Comparison of ENCODE assay signal across 8 cellular contexts in genomic region chr2:112121682-112122254, GRCh38.
DNase-seq lines count a peak whose midpoint lies in the region; ATAC-seq and TF ChIP-seq lines count a peak whose summit lies in the region.

No MANE protein-coding gene starts in this region.

- ATAC-seq in GM18868 (IDR thresholded peaks at IDR 0.05; ENCODE audit: unreplicated experiment) (no peak), GM21528 (IDR thresholded peaks at IDR 0.05; ENCODE audit: low FRiP score, unreplicated experiment) (no peak)

- no peak overlapping the region for H3K4me3 ChIP-seq in GM12865 (ENCODE audit: low read depth, low read length)

- H3K4me1 Mint-ChIP-seq in activated naive CD4-positive, alpha-beta T cell treated with anti-CD3 and anti-CD28 coated beads, Interleukin-2, amount 10 ng/mL, durations not matched to agents 7 days and 5 days = peaks cover 2% of the 10 kb centered on the region

- peaks cover 22% of the 10 kb centered on the region for H3K36me3 Mint-ChIP-seq in activated naive CD4-positive, alpha-beta T cell treated with anti-CD3 and anti-CD28 coated beads, Interleukin-2, amount 10 ng/mL, durations not matched to agents 7 days and 5 days

- peak; percentile 67 to 83 for DNase-seq in AML-193 (lab: John Stamatoyannopoulos, UW)
- DNase-seq in GM12865 (ENCODE audit: low read depth) = peak; percentile 52
- peak; percentile 76 for DNase-seq in NCI-H510A treated with DMSO at 0.1 percent for 48 hours (lab: John Stamatoyannopoulos, UW)
- DNase-seq in activated naive CD4-positive, alpha-beta T cell treated with anti-CD3 and anti-CD28 coated beads, Interleukin-2, amount 10 ng/mL, durations not matched to agents 7 days and 5 days = peak; percentile 67
- DNase-seq in inferior parietal cortex (ENCODE audit: extremely low spot score) = peak; percentile 77
- DNase-seq in stimulated activated CD8-positive, alpha-beta memory T cell treated with anti-CD3 and anti-CD28 coated beads, Interleukin-4, amount 100 ng/mL, for 48 hours = peak; percentile 50

- CTCF ChIA-PET in activated naive CD4-positive, alpha-beta T cell treated with anti-CD3 and anti-CD28 coated beads, Interleukin-2, amount 10 ng/mL, durations not matched to agents 7 days and 5 days (lab: Charles Lee) = interaction anchor here (0.7 to 3.0 kb wide), 20 partner anchors 9 to 359 kb away, joined by 3 to 23 read pairs (median 4); partner anchors contain the start of genes RGPD8 and ZC3H8

- no peak overlapping the region for H3K4me3 Mint-ChIP-seq in activated naive CD4-positive, alpha-beta T cell treated with anti-CD3 and anti-CD28 coated beads, Interleukin-2, amount 10 ng/mL, durations not matched to agents 7 days and 5 days

- no peaks in the 10 kb centered on the region for H3K27me3 Mint-ChIP-seq in activated naive CD4-positive, alpha-beta T cell treated with anti-CD3 and anti-CD28 coated beads, Interleukin-2, amount 10 ng/mL, durations not matched to agents 7 days and 5 days

- peak; percentile 41 for TF ChIP-seq CTCF in GM12865 (IDR thresholded peaks at IDR 0.05; ENCODE audit: insufficient read depth, low read depth, low read length, missing control alignments)

- H3K27ac Mint-ChIP-seq in activated naive CD4-positive, alpha-beta T cell treated with anti-CD3 and anti-CD28 coated beads, Interleukin-2, amount 10 ng/mL, durations not matched to agents 7 days and 5 days = no peak overlapping the region

- H3K9me3 Mint-ChIP-seq in activated naive CD4-positive, alpha-beta T cell treated with anti-CD3 and anti-CD28 coated beads, Interleukin-2, amount 10 ng/mL, durations not matched to agents 7 days and 5 days = peaks cover 3% of the 10 kb centered on the region
